In genomic region chr18:22710628-22711380, GRCh38 we compare ENCODE assay signal across 10 cellular contexts.
A peak's percentile ranks its signal among the peaks of the same experiment; 100 is the strongest.
DNase-seq lines count a peak whose midpoint lies in the region; ATAC-seq and TF ChIP-seq lines count a peak whose summit lies in the region.
"Had no signal": no experiment of that assay in that cellular context is flagged by ENCODE, and none has a peak within 500 bp of the region (broad histone marks: within the 10 kb centered on the region; RNA-seq: fewer than 3 reads in every experiment).

No MANE protein-coding gene starts in this region.

- intact Hi-C loops in tibial artery (cut with DNase I; ENCODE audit: low total_unique reads) = no loop called here

- WGBS in endodermal cell (ENCODE audit: insufficient coverage in 1 of 2, insufficient read length in 1 of 2), 2 experiments = 43 to 47% methylated on average over 5 to 8 of the region's 9 CpGs
- 37 to 66% methylated on average over 9 of the region's 9 CpGs for WGBS in lung, 2 donors

- H3K9me3 Mint-ChIP-seq in endodermal cell = no peaks in the 10 kb centered on the region
- no peaks in the 10 kb centered on the region for H3K9me3 Mint-ChIP-seq in activated naive CD8-positive, alpha-beta T cell treated with anti-CD3 and anti-CD28 coated beads, Interleukin-2, amount 50 U/mL, for 24 hours

- peak; percentile 13 for DNase-seq in HuH-7.5 (ENCODE audit: low spot score)
- DNase-seq in endodermal cell = peak; percentile 68
- DNase-seq in lung (ENCODE audit: low spot score) = peak; percentile 45
- peak in 1 of 2 donors; percentile 73 for DNase-seq in tibial artery
- DNase-seq in activated naive CD8-positive, alpha-beta T cell treated with anti-CD3 and anti-CD28 coated beads, Interleukin-2, amount 50 U/mL, for 24 hours = no peak
- no peak for DNase-seq in ureter (ENCODE audit: low spot score)
- DNase-seq in OCI-M2 (lab: John Stamatoyannopoulos, UW; ENCODE audit: unreplicated experiment) = no peak
- no peak for DNase-seq in Kasumi-1 (lab: John Stamatoyannopoulos, UW)
- DNase-seq: anterior cingulate cortex had no signal

- H3K4me1 ChIP-seq in endodermal cell (ENCODE audit: control insufficient read depth, insufficient read depth, low read length) (no peaks in the 10 kb centered on the region), lung (ENCODE audit: control insufficient read depth in 2 of 2, insufficient read depth in 2 of 2, low read length in 2 of 2) (peaks cover 5 to 10% of the 10 kb centered on the region in 2 donors), tibial artery (peaks cover 0 to 37% (median 12%) of the 10 kb centered on the region in 4 donors)

- H3K4me1 Mint-ChIP-seq in endodermal cell = peaks cover 10% of the 10 kb centered on the region
- no peaks in the 10 kb centered on the region for H3K4me1 Mint-ChIP-seq in activated naive CD8-positive, alpha-beta T cell treated with anti-CD3 and anti-CD28 coated beads, Interleukin-2, amount 50 U/mL, for 24 hours

- H3K27ac Mint-ChIP-seq in endodermal cell = peak overlapping the region; percentile 66
- no peak overlapping the region for H3K27ac Mint-ChIP-seq in activated naive CD8-positive, alpha-beta T cell treated with anti-CD3 and anti-CD28 coated beads, Interleukin-2, amount 50 U/mL, for 24 hours

- H3K27me3 ChIP-seq in endodermal cell (ENCODE audit: control insufficient read depth, insufficient read depth, low read length, poor library complexity, severe bottlenecking) = no peaks in the 10 kb centered on the region
- H3K27me3 ChIP-seq in lung (ENCODE audit: control insufficient read depth, insufficient read depth) = no peaks in the 10 kb centered on the region
- no peaks in the 10 kb centered on the region for H3K27me3 ChIP-seq in tibial artery

- ATAC-seq in lung (ENCODE audit: insufficient read depth, low FRiP score) = peak; percentile 70
- ATAC-seq in activated naive CD8-positive, alpha-beta T cell treated with anti-CD3 and anti-CD28 coated beads, Interleukin-2, amount 50 U/mL, for 24 hours = no peak

- H3K9me3 ChIP-seq in endodermal cell (ENCODE audit: control insufficient read depth, low read length) (no peaks in the 10 kb centered on the region), lung (ENCODE audit: control insufficient read depth in 2 of 2, insufficient read depth in 1 of 2, low read length in 1 of 2) (no peaks in the 10 kb centered on the region), tibial artery (no peaks in the 10 kb centered on the region)

- H3K27ac ChIP-seq in endodermal cell (ENCODE audit: low read depth, low read length) = no peak overlapping the region
- peak overlapping the region in 1 of 2 donors; percentile 73 for H3K27ac ChIP-seq in lung (ENCODE audit: low read depth in 1 of 2, low read length in 1 of 2)
- H3K27ac ChIP-seq in tibial artery = peak overlapping the region; percentile 44 to 61
- H3K27ac ChIP-seq: SK-N-MC had no signal

- H3K36me3 Mint-ChIP-seq in endodermal cell (ENCODE audit: low read depth) = no peaks in the 10 kb centered on the region
- H3K36me3 Mint-ChIP-seq in activated naive CD8-positive, alpha-beta T cell treated with anti-CD3 and anti-CD28 coated beads, Interleukin-2, amount 50 U/mL, for 24 hours (ENCODE audit: low read depth) = no peaks in the 10 kb centered on the region

- peak overlapping the region; percentile 40 for H3K4me3 Mint-ChIP-seq in endodermal cell
- H3K4me3 Mint-ChIP-seq in activated naive CD8-positive, alpha-beta T cell treated with anti-CD3 and anti-CD28 coated beads, Interleukin-2, amount 50 U/mL, for 24 hours = no peak overlapping the region

- no peak overlapping the region for H3K9ac ChIP-seq in endodermal cell (ENCODE audit: extremely low read depth, low read length, poor library complexity, severe bottlenecking)

- TF ChIP-seq CTCF in endodermal cell (conservative IDR thresholded peaks at IDR 0.05) = no peak
- TF ChIP-seq CTCF in lung (IDR thresholded peaks at IDR 0.05; ENCODE audit: control extremely low read depth, extremely low read depth) = no peak
- no peak for TF ChIP-seq CTCF in tibial artery (IDR thresholded peaks at IDR 0.05)

- H3K36me3 ChIP-seq in endodermal cell (ENCODE audit: control insufficient read depth, insufficient read depth, low read length) = no peaks in the 10 kb centered on the region
- H3K36me3 ChIP-seq in lung (ENCODE audit: control insufficient read depth in 2 of 2, insufficient read depth in 2 of 2, low read length in 2 of 2) = no peaks in the 10 kb centered on the region
- no peaks in the 10 kb centered on the region for H3K36me3 ChIP-seq in tibial artery

- peak overlapping the region; percentile 25 for H3K4me3 ChIP-seq in endodermal cell (ENCODE audit: low read length)
- no peak overlapping the region for H3K4me3 ChIP-seq in lung
- H3K4me3 ChIP-seq in tibial artery = peak overlapping the region; percentile 49 to 50
- H3K4me3 ChIP-seq: SK-N-MC had no signal

- H3K27me3 Mint-ChIP-seq in endodermal cell (ENCODE audit: insufficient read depth) = peaks cover 3% of the 10 kb centered on the region
- no peaks in the 10 kb centered on the region for H3K27me3 Mint-ChIP-seq in activated naive CD8-positive, alpha-beta T cell treated with anti-CD3 and anti-CD28 coated beads, Interleukin-2, amount 50 U/mL, for 24 hours

Comparison
In these comparisons a context has a peak if more than half of its experiments do, and no peak if none do; other contexts are left out.
1. DNase-seq: peak in HuH-7.5 (single experiment), endodermal cell (single experiment) and lung (single experiment); none in activated naive CD8-positive, alpha-beta T cell treated with anti-CD3 and anti-CD28 coated beads, Interleukin-2, amount 50 U/mL, for 24 hours (single experiment), ureter (single experiment), OCI-M2 (single experiment) and Kasumi-1 (0 of 2).